1 cellular context compared by ENCODE assay signal in genomic region chr12:123140675-123141614, GRCh38.
TF ChIP-seq lines count a peak whose summit lies in the region.

No MANE protein-coding gene starts in this region.

TF ChIP-seq in IMR-90, 13 proteins besides CTCF, POLR2A, EP300 and RAD21:
- no peak for TF ChIP-seq CHD1 (IDR thresholded peaks at IDR 0.05; ENCODE audit: low read depth, low read length)
